ENCODE assay signal across 8 cellular contexts in the genomic region with DNA sequence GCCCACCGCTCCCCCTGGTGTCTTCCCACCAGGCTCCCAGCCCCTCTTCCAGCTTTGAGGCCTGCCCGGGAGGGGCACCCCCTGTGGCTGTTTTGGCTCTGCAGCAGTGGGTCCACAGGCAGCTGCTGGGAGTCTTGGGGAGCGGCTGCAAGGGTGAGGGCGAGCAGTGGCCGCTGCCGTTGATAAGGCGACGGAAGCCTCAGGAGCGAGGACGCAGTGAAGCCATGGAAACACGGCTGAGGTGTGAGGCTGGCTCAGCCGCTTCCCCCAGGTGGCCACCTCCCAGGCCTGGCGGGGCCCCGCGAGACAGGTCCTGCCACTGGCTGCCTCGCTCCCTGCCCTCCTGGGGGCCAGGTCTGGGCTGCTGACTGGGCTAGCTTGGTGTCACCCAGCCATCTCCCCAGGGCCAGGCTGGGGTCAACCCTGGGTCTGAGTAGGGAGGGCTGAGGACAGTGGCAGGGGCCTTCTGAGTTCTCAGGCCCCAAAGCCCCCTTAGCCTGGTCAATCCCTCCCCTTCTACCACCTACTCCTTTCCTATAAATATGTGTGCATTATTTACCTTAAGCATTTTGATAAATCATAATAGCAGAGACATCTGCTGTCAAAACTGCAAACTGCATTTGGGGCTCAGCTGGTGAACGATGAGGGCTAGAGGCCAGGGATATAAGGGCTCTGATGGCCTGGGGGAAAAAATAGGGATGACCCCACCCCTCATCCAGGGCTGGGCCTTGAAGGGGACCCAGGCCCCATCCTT. TPM values are rescaled to one million over a fixed set of nuclear protein-coding genes. Genes with fewer than 3 reads are reported as not detected.
A peak's percentile ranks its signal among the peaks of the same experiment; 100 is the strongest.
DNase-seq lines count a peak whose midpoint lies in the region; TF ChIP-seq lines count a peak whose summit lies in the region.

No MANE protein-coding gene starts in this region.

- H3K4me3 ChIP-seq in Peyer's patch (peak overlapping the region in 1 of 4 donors; percentile 4), fibroblast of lung (replicated peaks in 1 of 4; ENCODE audit: control extremely low read depth in 1 of 4, insufficient read depth in 1 of 4, low read depth in 3 of 4, low read length in 4 of 4) (no peak overlapping the region)

- H3K4me1 ChIP-seq in Peyer's patch (peaks cover 0 to 13% (median 8%) of the 10 kb centered on the region in 4 donors), fibroblast of lung (ENCODE audit: control insufficient read depth, extremely low read depth, insufficient read depth, low read length) (no peaks in the 10 kb centered on the region)

- no peaks in the 10 kb centered on the region for H3K36me3 Mint-ChIP-seq in activated naive CD4-positive, alpha-beta T cell treated with anti-CD3 and anti-CD28 coated beads for 36 hours (ENCODE audit: low read depth)
- peaks cover 14% of the 10 kb centered on the region for H3K36me3 Mint-ChIP-seq in osteocyte (ENCODE audit: unreplicated experiment)
- H3K36me3 Mint-ChIP-seq in activated T-helper 2 cell treated with anti-CD3 and anti-CD28 coated beads, Interferon-gamma antibody, Interleukin-2, Interleukin-4, amounts not matched to agents 10 μg/mL and 5 μg/mL and 100 μg/mL, durations not matched to agents 14 hours and 24 hours and 36 hours (ENCODE audit: low read depth), result no peaks in the 10 kb centered on the region

- H3K27ac Mint-ChIP-seq in activated naive CD4-positive, alpha-beta T cell treated with anti-CD3 and anti-CD28 coated beads for 36 hours, result no peak overlapping the region
- H3K27ac Mint-ChIP-seq in osteocyte (ENCODE audit: unreplicated experiment), result peak overlapping the region; percentile 80
- no peak overlapping the region for H3K27ac Mint-ChIP-seq in activated T-helper 2 cell treated with anti-CD3 and anti-CD28 coated beads, Interferon-gamma antibody, Interleukin-2, Interleukin-4, amounts not matched to agents 10 μg/mL and 5 μg/mL and 100 μg/mL, durations not matched to agents 14 hours and 24 hours and 36 hours

- no peak overlapping the region for H3K4me2 ChIP-seq in fibroblast of lung (ENCODE audit: extremely low read depth, insufficient read depth, low read length)

- H4K20me1 ChIP-seq in fibroblast of lung (ENCODE audit: control insufficient read depth, extremely low read depth, insufficient read depth, low read length), result no peaks in the 10 kb centered on the region

- CTCF ChIA-PET in activated naive CD4-positive, alpha-beta T cell treated with anti-CD3 and anti-CD28 coated beads for 36 hours (lab: Charles Lee), result interaction anchor here (0.6 to 6.0 kb wide), 8 partner anchors 9 to 472 kb away, joined by 3 to 63 read pairs (median 6); no protein-coding TSS in a partner anchor

- H3K9me3 ChIP-seq in Peyer's patch, result no peaks in the 10 kb centered on the region
- H3K9me3 ChIP-seq in fibroblast of lung (ENCODE audit: control insufficient read depth, insufficient read depth, low read depth, low read length), result no peaks in the 10 kb centered on the region

- H3K79me2 ChIP-seq in fibroblast of lung (ENCODE audit: control insufficient read depth, insufficient read depth, low read length), result no peaks in the 10 kb centered on the region

- no peaks in the 10 kb centered on the region for H3K9me3 Mint-ChIP-seq in activated naive CD4-positive, alpha-beta T cell treated with anti-CD3 and anti-CD28 coated beads for 36 hours
- no peaks in the 10 kb centered on the region for H3K9me3 Mint-ChIP-seq in osteocyte (ENCODE audit: unreplicated experiment)
- no peaks in the 10 kb centered on the region for H3K9me3 Mint-ChIP-seq in activated T-helper 2 cell treated with anti-CD3 and anti-CD28 coated beads, Interferon-gamma antibody, Interleukin-2, Interleukin-4, amounts not matched to agents 10 μg/mL and 5 μg/mL and 100 μg/mL, durations not matched to agents 14 hours and 24 hours and 36 hours

- TF ChIP-seq CTCF in Peyer's patch (IDR thresholded peaks at IDR 0.05) (peak in 5 of 6 experiments; percentile 29 to 78 (median 76)), fibroblast of lung (conservative IDR thresholded peaks at IDR 0.05 in 1 of 2, IDR thresholded peaks at IDR 0.05 in 1 of 2; ENCODE audit: low read depth in 1 of 2, low read length in 2 of 2) (peak; percentile 49 to 65), osteocyte (IDR thresholded peaks at IDR 0.05) (peak; percentile 60)

- no peak for TF ChIP-seq POLR2A in Peyer's patch (IDR thresholded peaks at IDR 0.05)

- H3K27me3 Mint-ChIP-seq in activated naive CD4-positive, alpha-beta T cell treated with anti-CD3 and anti-CD28 coated beads for 36 hours (ENCODE audit: low read depth), result no peaks in the 10 kb centered on the region
- no peaks in the 10 kb centered on the region for H3K27me3 Mint-ChIP-seq in osteocyte (ENCODE audit: unreplicated experiment)
- H3K27me3 Mint-ChIP-seq in activated T-helper 2 cell treated with anti-CD3 and anti-CD28 coated beads, Interferon-gamma antibody, Interleukin-2, Interleukin-4, amounts not matched to agents 10 μg/mL and 5 μg/mL and 100 μg/mL, durations not matched to agents 14 hours and 24 hours and 36 hours (ENCODE audit: low read depth), result peaks cover 7% of the 10 kb centered on the region

- peak; percentile 41 for DNase-seq in activated naive CD4-positive, alpha-beta T cell treated with anti-CD3 and anti-CD28 coated beads for 36 hours
- no peak for DNase-seq in activated naive CD4-positive, alpha-beta T cell (lab: John Stamatoyannopoulos, UW)
- DNase-seq in Peyer's patch (peak in 1 of 3 donors; percentile 39), fibroblast of lung (ENCODE audit: low read depth in 2 of 2) (peak in 1 of 2 donors; percentile 58), osteocyte (ENCODE audit: extremely low spot score, unreplicated experiment) (no peak), HuH-7 (ENCODE audit: low spot score) (no peak)
- no peak for DNase-seq in activated CD4-positive, CD25-positive, alpha-beta regulatory T cell treated with anti-CD3 and anti-CD28 coated beads, Interleukin-2, amount 50 U/mL, for 72 hours
- DNase-seq in activated T-helper 2 cell treated with anti-CD3 and anti-CD28 coated beads, Interferon-gamma antibody, Interleukin-2, Interleukin-4, amounts not matched to agents 10 μg/mL and 5 μg/mL and 100 μg/mL, durations not matched to agents 14 hours and 24 hours and 36 hours (ENCODE audit: low spot score), result no peak

- H3K27me3 ChIP-seq in Peyer's patch (no peaks in the 10 kb centered on the region), fibroblast of lung (ENCODE audit: control insufficient read depth, insufficient read depth, low read length) (no peaks in the 10 kb centered on the region)

- H3K36me3 ChIP-seq in Peyer's patch (no peaks in the 10 kb centered on the region), fibroblast of lung (ENCODE audit: control insufficient read depth, insufficient read depth, low read length) (no peaks in the 10 kb centered on the region)

- no peak overlapping the region for H3K9ac ChIP-seq in fibroblast of lung (ENCODE audit: insufficient read depth, low read length)

- no peak overlapping the region for H3K4me3 Mint-ChIP-seq in activated naive CD4-positive, alpha-beta T cell treated with anti-CD3 and anti-CD28 coated beads for 36 hours
- no peak overlapping the region for H3K4me3 Mint-ChIP-seq in osteocyte (ENCODE audit: unreplicated experiment)
- H3K4me3 Mint-ChIP-seq in activated T-helper 2 cell treated with anti-CD3 and anti-CD28 coated beads, Interferon-gamma antibody, Interleukin-2, Interleukin-4, amounts not matched to agents 10 μg/mL and 5 μg/mL and 100 μg/mL, durations not matched to agents 14 hours and 24 hours and 36 hours (ENCODE audit: low read depth), result no peak overlapping the region

- peak overlapping the region in 1 of 4 donors; percentile 66 for H3K27ac ChIP-seq in Peyer's patch
- H3K27ac ChIP-seq in fibroblast of lung (ENCODE audit: insufficient read depth, low read length), result no peak overlapping the region

- peaks cover 2% of the 10 kb centered on the region for H3K4me1 Mint-ChIP-seq in activated naive CD4-positive, alpha-beta T cell treated with anti-CD3 and anti-CD28 coated beads for 36 hours (ENCODE audit: low read depth)
- peaks cover 91% of the 10 kb centered on the region for H3K4me1 Mint-ChIP-seq in osteocyte (ENCODE audit: unreplicated experiment)
- H3K4me1 Mint-ChIP-seq in activated T-helper 2 cell treated with anti-CD3 and anti-CD28 coated beads, Interferon-gamma antibody, Interleukin-2, Interleukin-4, amounts not matched to agents 10 μg/mL and 5 μg/mL and 100 μg/mL, durations not matched to agents 14 hours and 24 hours and 36 hours (ENCODE audit: low read depth), result no peaks in the 10 kb centered on the region

- no peak overlapping the region for H2AFZ ChIP-seq in fibroblast of lung (ENCODE audit: low read length)

- intact Hi-C loops in activated naive CD4-positive, alpha-beta T cell treated with anti-CD3 and anti-CD28 coated beads for 36 hours (cut with micrococcal nuclease), result loop anchor here (1.0 kb wide), 3 partner anchors 57 to 268 kb away; no protein-coding TSS in a partner anchor
- intact Hi-C loops in activated T-helper 2 cell treated with anti-CD3 and anti-CD28 coated beads, Interferon-gamma antibody, Interleukin-2, Interleukin-4, amounts not matched to agents 10 μg/mL and 5 μg/mL and 100 μg/mL, durations not matched to agents 14 hours and 24 hours and 36 hours (cut with micrococcal nuclease), result loop anchor here (2.0 to 10.0 kb wide), 2 partner anchors 55 to 115 kb away; no protein-coding TSS in a partner anchor

RNA-seq across cellular contexts. Expression of a gene that starts 41.7 kb away (rescaled TPM):
- total RNA-seq in activated naive CD4-positive, alpha-beta T cell treated with anti-CD3 and anti-CD28 coated beads for 36 hours, result 1 to 10 TPM; 1.2 to 1.7 TPM
- total RNA-seq in Peyer's patch (10 to 100 TPM; 21.7 to 49.5 (median 30.9) TPM), fibroblast of lung (29.0 and 43.9 TPM in 2 replicates), osteocyte (239 and 259 TPM in 2 replicates)
- 15.8 and 18.6 TPM in 2 replicates for polyA plus RNA-seq in fibroblast of lung
- 17.6 and 19.7 TPM in 2 replicates for polyA plus RNA-seq in fibroblast of lung (2012)
- 8.7 and 22.1 TPM in 2 replicates for polyA minus RNA-seq in fibroblast of lung (ENCODE audit: low replicate concordance)
- 1.3 and 2.9 TPM in 2 replicates for total RNA-seq in activated T-helper 2 cell treated with anti-CD3 and anti-CD28 coated beads, Interferon-gamma antibody, Interleukin-2, Interleukin-4, amounts not matched to agents 10 μg/mL and 5 μg/mL and 100 μg/mL, durations not matched to agents 14 hours and 24 hours and 36 hours
